In genomic region chr11:85749287-85749834, GRCh38 we compare ENCODE assay signal across 1 cellular context.
TF ChIP-seq lines count a peak whose summit lies in the region.

No MANE protein-coding gene starts in this region.

TF ChIP-seq in WTC11, 78 proteins besides CTCF, POLR2A, EP300 and RAD21 (continued from another document):
- TF ChIP-seq PREB (CRISPR knock-in tag; IDR thresholded peaks at IDR 0.05; ENCODE audit: borderline replicate concordance) = no peak
- no peak for TF ChIP-seq ETV6 (CRISPR knock-in tag; IDR thresholded peaks at IDR 0.05)
- TF ChIP-seq CDX4 (CRISPR knock-in tag; IDR thresholded peaks at IDR 0.05; ENCODE audit: borderline replicate concordance) = no peak
- no peak for TF ChIP-seq CREM (CRISPR knock-in tag; IDR thresholded peaks at IDR 0.05)
- no peak for TF ChIP-seq GTF2I (CRISPR knock-in tag; conservative IDR thresholded peaks at IDR 0.05)
- TF ChIP-seq ATF3 (CRISPR knock-in tag; conservative IDR thresholded peaks at IDR 0.05) = no peak
- no peak for TF ChIP-seq FOXK1 (CRISPR knock-in tag; IDR thresholded peaks at IDR 0.05)
- TF ChIP-seq ATF1 (CRISPR knock-in tag; IDR thresholded peaks at IDR 0.05) = no peak
- no peak for TF ChIP-seq TCF7 (CRISPR knock-in tag; IDR thresholded peaks at IDR 0.05; ENCODE audit: low read depth)
